ENCODE assay signal across 8 cellular contexts in genomic region chr12:27331927-27332324, GRCh38. TPM values are rescaled to one million over a fixed set of nuclear protein-coding genes. Genes with fewer than 3 reads are reported as not detected.
A peak's percentile ranks its signal among the peaks of the same experiment; 100 is the strongest.
DNase-seq lines count a peak whose midpoint lies in the region; ATAC-seq and TF ChIP-seq lines count a peak whose summit lies in the region.

No MANE protein-coding gene starts in this region.

- H3K36me3 Mint-ChIP-seq in activated naive CD4-positive, alpha-beta T cell treated with anti-CD3 and anti-CD28 coated beads, Interleukin-2, amount 10 ng/mL, durations not matched to agents 7 days and 5 days, result no peaks in the 10 kb centered on the region

- no peak for TF ChIP-seq CTCF in thyroid gland (IDR thresholded peaks at IDR 0.05)

- TF ChIP-seq POLR2A in thyroid gland (IDR thresholded peaks at IDR 0.05), result no peak

- H3K36me3 ChIP-seq in thyroid gland, result no peaks in the 10 kb centered on the region

- H3K4me1 ChIP-seq in thyroid gland, result peaks cover 0 to 14% of the 10 kb centered on the region in 2 donors

- H3K27me3 Mint-ChIP-seq in activated naive CD4-positive, alpha-beta T cell treated with anti-CD3 and anti-CD28 coated beads, Interleukin-2, amount 10 ng/mL, durations not matched to agents 7 days and 5 days, result peaks cover 23% of the 10 kb centered on the region

- H3K4me3 Mint-ChIP-seq in activated naive CD4-positive, alpha-beta T cell treated with anti-CD3 and anti-CD28 coated beads, Interleukin-2, amount 10 ng/mL, durations not matched to agents 7 days and 5 days, result peak overlapping the region; percentile 77

- intact Hi-C loops in thyroid gland (cut with DNase I), result no loop called here

- 35 to 43% methylated on average over 3 of the region's 3 CpGs for WGBS in thyroid gland, 2 donors

- ATAC-seq in HG03469 (IDR thresholded peaks at IDR 0.05; ENCODE audit: unreplicated experiment), result no peak

- H3K27ac ChIP-seq in thyroid gland, result no peak overlapping the region

- peak overlapping the region; percentile 64 for H3K27ac Mint-ChIP-seq in activated naive CD4-positive, alpha-beta T cell treated with anti-CD3 and anti-CD28 coated beads, Interleukin-2, amount 10 ng/mL, durations not matched to agents 7 days and 5 days

- H3K4me1 Mint-ChIP-seq in activated naive CD4-positive, alpha-beta T cell treated with anti-CD3 and anti-CD28 coated beads, Interleukin-2, amount 10 ng/mL, durations not matched to agents 7 days and 5 days, result peaks cover 33% of the 10 kb centered on the region

- no peaks in the 10 kb centered on the region for H3K27me3 ChIP-seq in thyroid gland

- no peaks in the 10 kb centered on the region for H3K9me3 Mint-ChIP-seq in activated naive CD4-positive, alpha-beta T cell treated with anti-CD3 and anti-CD28 coated beads, Interleukin-2, amount 10 ng/mL, durations not matched to agents 7 days and 5 days

- peak; percentile 3 for DNase-seq in stimulated activated CD4-positive, alpha-beta T cell treated with anti-CD3 and anti-CD28 coated beads, Interleukin-15, amount 100 ng/mL, for 24 hours
- no peak for DNase-seq in stimulated activated CD4-positive, alpha-beta T cell treated with anti-CD3 and anti-CD28 coated beads, Interleukin-2, amount 100 ng/mL, for 24 hours
- DNase-seq in activated naive CD4-positive, alpha-beta T cell treated with anti-CD3 and anti-CD28 coated beads, Interleukin-2, amount 10 ng/mL, durations not matched to agents 7 days and 5 days, result no peak
- DNase-seq in activated CD4-positive, CD25-positive, alpha-beta regulatory T cell (lab: John Stamatoyannopoulos, UW), result no peak
- DNase-seq in thyroid gland (no peak), NCI-H2107 (lab: John Stamatoyannopoulos, UW) (no peak)

- CTCF ChIA-PET in activated naive CD4-positive, alpha-beta T cell treated with anti-CD3 and anti-CD28 coated beads, Interleukin-2, amount 10 ng/mL, durations not matched to agents 7 days and 5 days (lab: Charles Lee), result interaction anchor here (1.3 to 2.0 kb wide), 2 partner anchors 26 to 27 kb away, joined by 4 to 7 read pairs; no protein-coding TSS in a partner anchor

- H3K4me3 ChIP-seq in iPS-18c (ENCODE audit: insufficient read depth, low read depth, low read length) (peak overlapping the region; percentile 66; the same call in 1 of the 2 replicates), thyroid gland (replicated peaks in 1 of 3) (no peak overlapping the region)

- H3K9me3 ChIP-seq in iPS-18c (ENCODE audit: control insufficient read depth, insufficient read depth, low read length) (no peaks in the 10 kb centered on the region), thyroid gland (no peaks in the 10 kb centered on the region)

RNA-seq across cellular contexts. Expression of gene BMAL2, which starts 0.7 kb away (rescaled TPM):
- total RNA-seq in thyroid gland, result 1 to 10 TPM in 1 of 4 donors, under 1 TPM in 3; 0.63 to 3.2 (median 0.68) TPM
